Comparison of ENCODE assay signal across 1 cellular context in the genomic region with DNA sequence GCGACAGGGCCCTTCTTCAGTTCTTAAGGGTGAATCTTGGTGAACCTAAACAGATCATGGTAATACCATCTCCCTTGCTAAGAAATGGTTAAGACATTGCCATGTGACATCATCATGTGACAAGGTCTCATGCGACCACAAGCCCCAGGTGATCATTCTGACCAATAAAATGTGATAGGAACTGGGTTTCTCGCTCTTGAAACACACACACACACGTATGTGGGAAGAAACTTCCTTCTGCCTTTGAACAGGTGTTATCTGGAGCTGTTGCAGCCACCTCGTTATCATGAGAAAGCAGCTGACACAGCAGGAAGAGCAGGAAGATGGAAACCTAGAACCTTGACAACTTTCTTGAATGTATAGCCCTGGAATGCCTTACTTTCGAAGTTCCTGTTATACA.
TF ChIP-seq lines count a peak whose summit lies in the region.

No MANE protein-coding gene starts in this region.

TF ChIP-seq in K562, 482 proteins besides CTCF, POLR2A, EP300 and RAD21 (continued from another document and continues in another):
- TF ChIP-seq, protein P1, sequence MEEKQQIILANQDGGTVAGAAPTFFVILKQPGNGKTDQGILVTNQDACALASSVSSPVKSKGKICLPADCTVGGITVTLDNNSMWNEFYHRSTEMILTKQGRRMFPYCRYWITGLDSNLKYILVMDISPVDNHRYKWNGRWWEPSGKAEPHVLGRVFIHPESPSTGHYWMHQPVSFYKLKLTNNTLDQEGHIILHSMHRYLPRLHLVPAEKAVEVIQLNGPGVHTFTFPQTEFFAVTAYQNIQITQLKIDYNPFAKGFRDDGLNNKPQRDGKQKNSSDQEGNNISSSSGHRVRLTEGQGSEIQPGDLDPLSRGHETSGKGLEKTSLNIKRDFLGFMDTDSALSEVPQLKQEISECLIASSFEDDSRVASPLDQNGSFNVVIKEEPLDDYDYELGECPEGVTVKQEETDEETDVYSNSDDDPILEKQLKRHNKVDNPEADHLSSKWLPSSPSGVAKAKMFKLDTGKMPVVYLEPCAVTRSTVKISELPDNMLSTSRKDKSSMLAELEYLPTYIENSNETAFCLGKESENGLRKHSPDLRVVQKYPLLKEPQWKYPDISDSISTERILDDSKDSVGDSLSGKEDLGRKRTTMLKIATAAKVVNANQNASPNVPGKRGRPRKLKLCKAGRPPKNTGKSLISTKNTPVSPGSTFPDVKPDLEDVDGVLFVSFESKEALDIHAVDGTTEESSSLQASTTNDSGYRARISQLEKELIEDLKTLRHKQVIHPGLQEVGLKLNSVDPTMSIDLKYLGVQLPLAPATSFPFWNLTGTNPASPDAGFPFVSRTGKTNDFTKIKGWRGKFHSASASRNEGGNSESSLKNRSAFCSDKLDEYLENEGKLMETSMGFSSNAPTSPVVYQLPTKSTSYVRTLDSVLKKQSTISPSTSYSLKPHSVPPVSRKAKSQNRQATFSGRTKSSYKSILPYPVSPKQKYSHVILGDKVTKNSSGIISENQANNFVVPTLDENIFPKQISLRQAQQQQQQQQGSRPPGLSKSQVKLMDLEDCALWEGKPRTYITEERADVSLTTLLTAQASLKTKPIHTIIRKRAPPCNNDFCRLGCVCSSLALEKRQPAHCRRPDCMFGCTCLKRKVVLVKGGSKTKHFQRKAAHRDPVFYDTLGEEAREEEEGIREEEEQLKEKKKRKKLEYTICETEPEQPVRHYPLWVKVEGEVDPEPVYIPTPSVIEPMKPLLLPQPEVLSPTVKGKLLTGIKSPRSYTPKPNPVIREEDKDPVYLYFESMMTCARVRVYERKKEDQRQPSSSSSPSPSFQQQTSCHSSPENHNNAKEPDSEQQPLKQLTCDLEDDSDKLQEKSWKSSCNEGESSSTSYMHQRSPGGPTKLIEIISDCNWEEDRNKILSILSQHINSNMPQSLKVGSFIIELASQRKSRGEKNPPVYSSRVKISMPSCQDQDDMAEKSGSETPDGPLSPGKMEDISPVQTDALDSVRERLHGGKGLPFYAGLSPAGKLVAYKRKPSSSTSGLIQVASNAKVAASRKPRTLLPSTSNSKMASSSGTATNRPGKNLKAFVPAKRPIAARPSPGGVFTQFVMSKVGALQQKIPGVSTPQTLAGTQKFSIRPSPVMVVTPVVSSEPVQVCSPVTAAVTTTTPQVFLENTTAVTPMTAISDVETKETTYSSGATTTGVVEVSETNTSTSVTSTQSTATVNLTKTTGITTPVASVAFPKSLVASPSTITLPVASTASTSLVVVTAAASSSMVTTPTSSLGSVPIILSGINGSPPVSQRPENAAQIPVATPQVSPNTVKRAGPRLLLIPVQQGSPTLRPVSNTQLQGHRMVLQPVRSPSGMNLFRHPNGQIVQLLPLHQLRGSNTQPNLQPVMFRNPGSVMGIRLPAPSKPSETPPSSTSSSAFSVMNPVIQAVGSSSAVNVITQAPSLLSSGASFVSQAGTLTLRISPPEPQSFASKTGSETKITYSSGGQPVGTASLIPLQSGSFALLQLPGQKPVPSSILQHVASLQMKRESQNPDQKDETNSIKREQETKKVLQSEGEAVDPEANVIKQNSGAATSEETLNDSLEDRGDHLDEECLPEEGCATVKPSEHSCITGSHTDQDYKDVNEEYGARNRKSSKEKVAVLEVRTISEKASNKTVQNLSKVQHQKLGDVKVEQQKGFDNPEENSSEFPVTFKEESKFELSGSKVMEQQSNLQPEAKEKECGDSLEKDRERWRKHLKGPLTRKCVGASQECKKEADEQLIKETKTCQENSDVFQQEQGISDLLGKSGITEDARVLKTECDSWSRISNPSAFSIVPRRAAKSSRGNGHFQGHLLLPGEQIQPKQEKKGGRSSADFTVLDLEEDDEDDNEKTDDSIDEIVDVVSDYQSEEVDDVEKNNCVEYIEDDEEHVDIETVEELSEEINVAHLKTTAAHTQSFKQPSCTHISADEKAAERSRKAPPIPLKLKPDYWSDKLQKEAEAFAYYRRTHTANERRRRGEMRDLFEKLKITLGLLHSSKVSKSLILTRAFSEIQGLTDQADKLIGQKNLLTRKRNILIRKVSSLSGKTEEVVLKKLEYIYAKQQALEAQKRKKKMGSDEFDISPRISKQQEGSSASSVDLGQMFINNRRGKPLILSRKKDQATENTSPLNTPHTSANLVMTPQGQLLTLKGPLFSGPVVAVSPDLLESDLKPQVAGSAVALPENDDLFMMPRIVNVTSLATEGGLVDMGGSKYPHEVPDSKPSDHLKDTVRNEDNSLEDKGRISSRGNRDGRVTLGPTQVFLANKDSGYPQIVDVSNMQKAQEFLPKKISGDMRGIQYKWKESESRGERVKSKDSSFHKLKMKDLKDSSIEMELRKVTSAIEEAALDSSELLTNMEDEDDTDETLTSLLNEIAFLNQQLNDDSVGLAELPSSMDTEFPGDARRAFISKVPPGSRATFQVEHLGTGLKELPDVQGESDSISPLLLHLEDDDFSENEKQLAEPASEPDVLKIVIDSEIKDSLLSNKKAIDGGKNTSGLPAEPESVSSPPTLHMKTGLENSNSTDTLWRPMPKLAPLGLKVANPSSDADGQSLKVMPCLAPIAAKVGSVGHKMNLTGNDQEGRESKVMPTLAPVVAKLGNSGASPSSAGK (IDR thresholded peaks at IDR 0.05): peak; percentile 58
- TF ChIP-seq ZNF512 (tag; IDR thresholded peaks at IDR 0.05): no peak
- peak; percentile 87 for TF ChIP-seq ZNF316 (IDR thresholded peaks at IDR 0.05)
- peak; percentile 66 for TF ChIP-seq TAL1 (IDR thresholded peaks at IDR 0.05)
- TF ChIP-seq MLX (CRISPR knock-in tag; conservative IDR thresholded peaks at IDR 0.05): no peak
- no peak for TF ChIP-seq ETS1 (conservative IDR thresholded peaks at IDR 0.05; ENCODE audit: control insufficient read depth, low read depth, low read length)
- no peak for TF ChIP-seq ID3 (CRISPR knock-in tag; IDR thresholded peaks at IDR 0.05)
- TF ChIP-seq ID3 (tag; IDR thresholded peaks at IDR 0.05): no peak
- no peak for TF ChIP-seq HLTF (IDR thresholded peaks at IDR 0.05)
- TF ChIP-seq FOXK1 (CRISPR knock-in tag; IDR thresholded peaks at IDR 0.05; ENCODE audit: borderline replicate concordance): no peak
- no peak for TF ChIP-seq ZNF408 (CRISPR knock-in tag; IDR thresholded peaks at IDR 0.05; ENCODE audit: low read depth)
- peak; percentile 80 for TF ChIP-seq C11orf30 (IDR thresholded peaks at IDR 0.05; ENCODE audit: low read depth)
- no peak for TF ChIP-seq RBM25 (IDR thresholded peaks at IDR 0.05; ENCODE audit: low read depth, low read length, severe bottlenecking)
- TF ChIP-seq CC2D1A (IDR thresholded peaks at IDR 0.05): no peak
- peak; percentile 81 for TF ChIP-seq TCF3 (CRISPR knock-in tag; IDR thresholded peaks at IDR 0.05)
- no peak for TF ChIP-seq MIER1 (IDR thresholded peaks at IDR 0.05; ENCODE audit: low read depth)
- peak; percentile 95 for TF ChIP-seq RAD51 (IDR thresholded peaks at IDR 0.05; ENCODE audit: borderline replicate concordance, low read depth)
- no peak for TF ChIP-seq HNRNPLL (IDR thresholded peaks at IDR 0.05; ENCODE audit: low read depth, low read length, poor library complexity, severe bottlenecking)
- TF ChIP-seq TBP (optimal IDR thresholded peaks at IDR 0.05; ENCODE audit: low read depth, low read length): no peak
- no peak for TF ChIP-seq THRAP3 (IDR thresholded peaks at IDR 0.05; ENCODE audit: borderline replicate concordance)
- TF ChIP-seq MAFF (IDR thresholded peaks at IDR 0.05; ENCODE audit: low read length): peak; percentile 47; the same call in 1 of the 2 replicates
- TF ChIP-seq ZNF318 (IDR thresholded peaks at IDR 0.05; ENCODE audit: borderline replicate concordance in 1 of 2, low read depth in 1 of 2): no peak
